In the genomic region with DNA sequence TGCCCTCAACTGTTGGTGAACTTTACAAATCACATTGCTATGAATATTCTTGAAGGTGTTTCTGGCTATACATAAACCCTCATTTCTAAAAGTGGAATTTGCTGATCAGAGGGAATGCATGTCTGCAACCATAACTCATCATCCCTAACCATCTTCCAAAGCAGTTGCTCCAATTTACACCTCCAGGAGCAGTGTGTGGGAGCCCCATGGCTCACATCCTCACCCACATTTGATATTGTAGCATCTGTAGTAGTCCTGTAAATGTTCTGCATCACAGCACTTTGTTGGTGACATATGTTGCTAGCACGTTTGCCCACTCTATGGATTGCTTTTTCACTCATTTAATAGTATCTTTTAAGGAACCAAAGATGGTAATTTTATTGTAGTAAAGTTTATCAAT, we compare ENCODE assay signal across 15 cellular contexts.
DNase-seq lines count a peak whose midpoint lies in the region; TF ChIP-seq lines count a peak whose summit lies in the region.
"Had no signal": no experiment of that assay in that cellular context is flagged by ENCODE, and none has a peak within 500 bp of the region (broad histone marks: within the 10 kb centered on the region; RNA-seq: fewer than 3 reads in every experiment).

No MANE protein-coding gene starts in this region.

- H3K27me3 Mint-ChIP-seq in activated naive CD4-positive, alpha-beta T cell treated with anti-CD3 and anti-CD28 coated beads, Interleukin-2, amount 10 ng/mL, durations not matched to agents 7 days and 5 days, result no peaks in the 10 kb centered on the region
- no peaks in the 10 kb centered on the region for H3K27me3 Mint-ChIP-seq in activated naive CD4-positive, alpha-beta T cell treated with anti-CD3 and anti-CD28 coated beads for 36 hours (ENCODE audit: low read depth)
- H3K27me3 Mint-ChIP-seq: B cell; CD4-positive, alpha-beta T cell had no signal

- H3K27ac Mint-ChIP-seq in activated naive CD4-positive, alpha-beta T cell treated with anti-CD3 and anti-CD28 coated beads, Interleukin-2, amount 10 ng/mL, durations not matched to agents 7 days and 5 days, result peak overlapping the region; percentile 3
- no peak overlapping the region for H3K27ac Mint-ChIP-seq in activated naive CD4-positive, alpha-beta T cell treated with anti-CD3 and anti-CD28 coated beads for 36 hours
- H3K27ac Mint-ChIP-seq: B cell; CD4-positive, alpha-beta T cell; CD8-positive, alpha-beta T cell had no signal

- H3K4me3 ChIP-seq in foreskin fibroblast (ENCODE audit: low read depth in 1 of 2, low read length in 2 of 2), result no peak overlapping the region
- H3K4me3 ChIP-seq: BLaER1 treated with 17β-estradiol and CSF1 and Interleukin-3, amounts not matched to agents 10 nM and 100 nM had no signal

- peaks cover 9% of the 10 kb centered on the region for H3K36me3 Mint-ChIP-seq in activated naive CD4-positive, alpha-beta T cell treated with anti-CD3 and anti-CD28 coated beads, Interleukin-2, amount 10 ng/mL, durations not matched to agents 7 days and 5 days
- peaks cover 6% of the 10 kb centered on the region for H3K36me3 Mint-ChIP-seq in activated naive CD4-positive, alpha-beta T cell treated with anti-CD3 and anti-CD28 coated beads for 36 hours (ENCODE audit: low read depth)

- TF ChIP-seq CTCF in foreskin fibroblast (IDR thresholded peaks at IDR 0.05; ENCODE audit: low read depth, low read length), result no peak

- no peak for DNase-seq in activated naive CD4-positive, alpha-beta T cell treated with anti-CD3 and anti-CD28 coated beads, Interleukin-2, amount 10 ng/mL, durations not matched to agents 7 days and 5 days
- DNase-seq in activated naive CD4-positive, alpha-beta T cell treated with anti-CD3 and anti-CD28 coated beads for 36 hours, result no peak
- peak; percentile 5 for DNase-seq in occipital lobe (lab: John Stamatoyannopoulos, UW)
- DNase-seq in superior temporal gyrus (ENCODE audit: extremely low spot score), result peak; percentile 51
- DNase-seq in foreskin fibroblast, result no peak
- DNase-seq in SW480 (ENCODE audit: low spot score), result no peak
- DNase-seq: ACHN; Caco-2; Calu3; CD4-positive, alpha-beta T cell; CD8-positive, alpha-beta T cell; DMS79 treated with DMSO at 0.1 percent for 48 hours; GF-D8 had no signal

- H3K4me1 Mint-ChIP-seq in activated naive CD4-positive, alpha-beta T cell treated with anti-CD3 and anti-CD28 coated beads, Interleukin-2, amount 10 ng/mL, durations not matched to agents 7 days and 5 days, result peaks cover 3% of the 10 kb centered on the region
- peaks cover 2% of the 10 kb centered on the region for H3K4me1 Mint-ChIP-seq in activated naive CD4-positive, alpha-beta T cell treated with anti-CD3 and anti-CD28 coated beads for 36 hours (ENCODE audit: low read depth)
- H3K4me1 Mint-ChIP-seq: B cell had no signal

- H3K4me3 Mint-ChIP-seq in activated naive CD4-positive, alpha-beta T cell treated with anti-CD3 and anti-CD28 coated beads, Interleukin-2, amount 10 ng/mL, durations not matched to agents 7 days and 5 days, result no peak overlapping the region
- H3K4me3 Mint-ChIP-seq in activated naive CD4-positive, alpha-beta T cell treated with anti-CD3 and anti-CD28 coated beads for 36 hours, result no peak overlapping the region
- H3K4me3 Mint-ChIP-seq: B cell; CD4-positive, alpha-beta T cell; CD8-positive, alpha-beta T cell had no signal

- CTCF ChIA-PET in activated naive CD4-positive, alpha-beta T cell treated with anti-CD3 and anti-CD28 coated beads, Interleukin-2, amount 10 ng/mL, durations not matched to agents 7 days and 5 days (lab: Charles Lee), result no interaction called here
- CTCF ChIA-PET in activated naive CD4-positive, alpha-beta T cell treated with anti-CD3 and anti-CD28 coated beads for 36 hours (lab: Charles Lee), result no interaction called here

- peaks cover 27% of the 10 kb centered on the region for H3K9me3 Mint-ChIP-seq in activated naive CD4-positive, alpha-beta T cell treated with anti-CD3 and anti-CD28 coated beads, Interleukin-2, amount 10 ng/mL, durations not matched to agents 7 days and 5 days
- peaks cover 25% of the 10 kb centered on the region for H3K9me3 Mint-ChIP-seq in activated naive CD4-positive, alpha-beta T cell treated with anti-CD3 and anti-CD28 coated beads for 36 hours

- intact Hi-C loops in activated naive CD4-positive, alpha-beta T cell treated with anti-CD3 and anti-CD28 coated beads for 36 hours (cut with micrococcal nuclease), result no loop called here

Comparison
In these comparisons a context has a peak if more than half of its experiments do, and no peak if none do; other contexts are left out.
1. DNase-seq: peak in occipital lobe (single experiment) and superior temporal gyrus (single experiment); none in activated naive CD4-positive, alpha-beta T cell treated with anti-CD3 and anti-CD28 coated beads, Interleukin-2, amount 10 ng/mL, durations not matched to agents 7 days and 5 days (single experiment), activated naive CD4-positive, alpha-beta T cell treated with anti-CD3 and anti-CD28 coated beads for 36 hours (single experiment), foreskin fibroblast (0 of 2) and SW480 (single experiment).